ENCODE assay signal across 8 cellular contexts in genomic region chr2:31333527-31334183, GRCh38.
DNase-seq lines count a peak whose midpoint lies in the region; ATAC-seq, FAIRE-seq and TF ChIP-seq lines count a peak whose summit lies in the region.

No MANE protein-coding gene starts in this region.

- peak; percentile 85 for DNase-seq in DMS53 (lab: John Stamatoyannopoulos, UW)
- peak; percentile 62 to 71 for DNase-seq in Kasumi-1 (lab: John Stamatoyannopoulos, UW)
- peak; percentile 69 for DNase-seq in RWPE1 (ENCODE audit: low spot score)
- peak; percentile 63 for DNase-seq in activated T-helper 9 cell treated with anti-CD3 and anti-CD28 coated beads, Interleukin-2, amount 50 U/mL, for 16 hours (ENCODE audit: low read depth)
- peak; percentile 43 to 70 for DNase-seq in frontal cortex (ENCODE audit: low spot score in 2 of 2)
- peak; percentile 56 to 89 (median 80) for DNase-seq in pancreas
- peak; percentile 68 to 91 for DNase-seq in tibial nerve (ENCODE audit: low spot score in 2 of 2)

- TF ChIP-seq POLR2A in tibial nerve (IDR thresholded peaks at IDR 0.05), result no peak

- no peak overlapping the region for H3K4me3 ChIP-seq in pancreas
- H3K4me3 ChIP-seq in tibial nerve, result no peak overlapping the region

- 7 to 8% methylated on average over 8 of the region's 8 CpGs for WGBS in pancreas, 2 donors
- WGBS in tibial nerve, 2 donors, result 4 to 16% methylated on average over 8 of the region's 8 CpGs

- peak; percentile 82 for TF ChIP-seq CTCF in RWPE1 (conservative IDR thresholded peaks at IDR 0.05; ENCODE audit: low read depth)
- peak; percentile 77 to 91 (median 82) for TF ChIP-seq CTCF in pancreas (IDR thresholded peaks at IDR 0.05)
- peak; percentile 80 to 90 (median 86) for TF ChIP-seq CTCF in tibial nerve (IDR thresholded peaks at IDR 0.05)

- H3K9me3 ChIP-seq in pancreas (no peaks in the 10 kb centered on the region), tibial nerve (no peaks in the 10 kb centered on the region)

- H3K27ac ChIP-seq in RWPE1 (no peak overlapping the region), pancreas (no peak overlapping the region), tibial nerve (no peak overlapping the region)

- FAIRE-seq in frontal cortex (lab: Jason Lieb, UNC), result no peak
- no peak for FAIRE-seq in pancreas (lab: Jason Lieb, UNC)

- intact Hi-C loops in pancreas (cut with DNase I), result loop anchor here in 2 of 3 donors (5.0 to 10.0 kb wide), 2 partner anchors 619 to 621 kb away; no protein-coding TSS in a partner anchor

- TF ChIP-seq EP300 in tibial nerve (IDR thresholded peaks at IDR 0.05), result no peak

- CTCF ChIA-PET in RWPE1 (lab: Yijun Ruan, JAX), result interaction anchor here (0.5 to 2.3 kb wide), 15 partner anchors 9 to 622 kb away, joined by 3 to 12 read pairs (median 4); partner anchors contain the start of genes EHD3 and GALNT14

- H3K36me3 ChIP-seq in pancreas (no peaks in the 10 kb centered on the region), tibial nerve (no peaks in the 10 kb centered on the region)

- H3K4me1 ChIP-seq in pancreas (no peaks in the 10 kb centered on the region), tibial nerve (no peaks in the 10 kb centered on the region)

- POLR2A ChIA-PET in RWPE1 (lab: Yijun Ruan, JAX; ENCODE audit: low non-redundant PET), result no interaction called here

- H3K27me3 ChIP-seq in pancreas, result no peaks in the 10 kb centered on the region
- H3K27me3 ChIP-seq in tibial nerve, result peaks cover 0 to 6% of the 10 kb centered on the region in 2 donors

- ATAC-seq in GM21619 (IDR thresholded peaks at IDR 0.05; ENCODE audit: unreplicated experiment), result peak; percentile 93
- ATAC-seq in pancreas, result peak; percentile 77 to 99 (median 92)
